ENCODE assay signal across 8 cellular contexts in genomic region chr10:104329754-104330153, GRCh38. TPM values are rescaled to one million over a fixed set of nuclear protein-coding genes. Genes with fewer than 3 reads are reported as not detected.
DNase-seq lines count a peak whose midpoint lies in the region; ATAC-seq, FAIRE-seq and TF ChIP-seq lines count a peak whose summit lies in the region.

No MANE protein-coding gene starts in this region.

- H3K4me3 ChIP-seq in heart right ventricle: peak overlapping the region in 5 of 10 donors; percentile 8 to 37 (median 31)
- peak overlapping the region in 1 of 3 donors; percentile 59 for H3K4me3 ChIP-seq in breast epithelium

- H3K4me1 ChIP-seq in heart right ventricle: peaks cover 70 to 100% (median 100%) of the 10 kb centered on the region in 9 donors
- peaks cover 37 to 47% of the 10 kb centered on the region in 2 donors for H3K4me1 ChIP-seq in breast epithelium

- peak in 3 of 8 donors; percentile 0 to 1 (median 1) for ATAC-seq in heart right ventricle
- ATAC-seq in Right ventricle myocardium inferior: no peak
- no peak for ATAC-seq in HG03457 (IDR thresholded peaks at IDR 0.05; ENCODE audit: unreplicated experiment)

- H3K36me3 ChIP-seq in heart right ventricle (peaks cover 0 to 14% (median 0%) of the 10 kb centered on the region in 9 donors), breast epithelium (no peaks in the 10 kb centered on the region)

- DNase-seq in heart right ventricle (no peak), Right ventricle myocardium inferior (ENCODE audit: missing footprints) (no peak), breast epithelium (ENCODE audit: low spot score in 2 of 2) (peak in 1 of 2 donors; percentile 22), mesenteric fat pad (ENCODE audit: low spot score) (peak; percentile 72), NCI-H2029 (lab: John Stamatoyannopoulos, UW) (no peak), GM12892 (ENCODE audit: insufficient read length) (no peak), cerebellar nuclear complex (lab: John Stamatoyannopoulos, UW) (no peak)

- intact Hi-C loops in heart right ventricle (cut with DNase I): loop anchor here in 2 of 10 donors (10.0 kb wide), 2 partner anchors 415 to 435 kb away; partner anchors contain the start of gene STN1 (in 1 of the 2)
- intact Hi-C loops in Right ventricle myocardium inferior (cut with DNase I): no loop called here
- intact Hi-C loops in breast epithelium (cut with DNase I; ENCODE audit: low total_unique reads): no loop called here

- no peaks in the 10 kb centered on the region for H3K27me3 ChIP-seq in heart right ventricle
- no peaks in the 10 kb centered on the region for H3K27me3 ChIP-seq in breast epithelium

- 23 to 27% methylated on average over 3 of the region's 3 CpGs for WGBS in heart right ventricle, 2 donors

- TF ChIP-seq POLR2A in breast epithelium (IDR thresholded peaks at IDR 0.05) (no peak), GM12892 (IDR thresholded peaks at IDR 0.05; ENCODE audit: low read depth, low read length) (no peak)

- no peaks in the 10 kb centered on the region for H3K9me3 ChIP-seq in heart right ventricle
- no peaks in the 10 kb centered on the region for H3K9me3 ChIP-seq in breast epithelium

- H3K27ac ChIP-seq in heart right ventricle (peak overlapping the region; percentile 90 to 100 (median 99)), breast epithelium (peak overlapping the region; percentile 89 to 97)

- FAIRE-seq in GM12892 (lab: Jason Lieb, UNC): no peak

- TF ChIP-seq CTCF in heart right ventricle (IDR thresholded peaks at IDR 0.05) (no peak), breast epithelium (IDR thresholded peaks at IDR 0.05) (no peak)

RNA-seq across cellular contexts. Expression of gene ITPRIP, which starts 8.5 kb away (rescaled TPM):
- total RNA-seq in heart right ventricle (10 to 100 TPM; 18.6 to 87.2 (median 35.9) TPM), Right ventricle myocardium inferior (28.2 TPM), breast epithelium (10 to 100 TPM; 12.0 to 35.4 (median 20.9) TPM), mesenteric fat pad (48.3 TPM)
- 10 to 100 TPM; 17.5 to 41.6 TPM for polyA plus RNA-seq in heart right ventricle
- polyA plus RNA-seq in GM12892 (2012; ENCODE audit: missing spikeins): 2.7 TPM

RNA-seq across cellular contexts. Expression of gene CFAP58, which starts 23.9 kb away (rescaled TPM):
- total RNA-seq in heart right ventricle (1 to 10 TPM; 1.3 to 5.8 (median 3.0) TPM), Right ventricle myocardium inferior (1.1 TPM), breast epithelium (under 1 TPM; 0.16 to 0.98 (median 0.88) TPM), mesenteric fat pad (0.64 TPM)
- 1 to 10 TPM in 1 of 2 donors, under 1 TPM in 1; 0.58 to 3.6 TPM for polyA plus RNA-seq in heart right ventricle
- 0.19 TPM for polyA plus RNA-seq in GM12892 (2012; ENCODE audit: missing spikeins)
